8 cellular contexts compared by ENCODE assay signal in the genomic region with DNA sequence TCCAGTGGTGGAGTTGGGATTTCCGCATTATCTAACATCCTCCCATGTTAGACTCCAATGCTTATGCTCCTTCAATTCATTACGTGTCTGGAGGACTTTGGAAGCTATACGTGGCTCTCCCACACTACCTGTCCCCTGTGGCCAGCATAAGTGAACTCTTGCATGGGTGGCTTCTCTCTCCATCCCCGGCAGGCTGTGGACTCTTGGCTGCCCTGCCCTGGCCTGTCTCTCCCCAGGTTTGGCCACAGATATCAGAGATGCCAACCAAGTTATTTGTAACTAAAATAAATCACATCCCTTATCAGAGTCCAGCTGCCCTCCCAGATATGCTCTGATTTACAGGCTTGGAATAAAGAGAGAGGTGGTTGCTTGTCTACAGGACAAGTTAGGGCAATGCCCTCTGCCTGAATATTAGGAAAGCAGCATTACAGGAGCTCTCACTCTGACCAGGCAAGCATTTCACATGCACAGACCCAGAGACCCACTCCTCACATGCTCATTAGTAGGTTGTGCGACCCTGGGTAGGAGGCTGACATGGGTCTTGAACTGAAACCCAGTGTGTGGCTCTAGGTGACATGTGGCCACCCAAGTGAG. TPM values are rescaled to one million over a fixed set of nuclear protein-coding genes. Genes with fewer than 3 reads are reported as not detected.
DNase-seq lines count a peak whose midpoint lies in the region; ATAC-seq and TF ChIP-seq lines count a peak whose summit lies in the region.

No MANE protein-coding gene starts in this region.

- H3K27ac Mint-ChIP-seq in naive thymus-derived CD4-positive, alpha-beta T cell, result peak overlapping the region; percentile 79 to 100 (median 92)

- peak overlapping the region; percentile 87 for H3K27ac ChIP-seq in HL-60 (replicated peaks)
- H3K27ac ChIP-seq in naive thymus-derived CD4-positive, alpha-beta T cell (ENCODE audit: low read depth, low read length), result peak overlapping the region; percentile 88

- peaks cover 0 to 2% (median 0%) of the 10 kb centered on the region in 11 donors for H3K9me3 Mint-ChIP-seq in naive thymus-derived CD4-positive, alpha-beta T cell

- TF ChIP-seq CTCF in AG09319 (IDR thresholded peaks at IDR 0.05; ENCODE audit: low read depth, low read length), result peak; percentile 1; the same call in 1 of the 2 replicates
- TF ChIP-seq CTCF in HL-60 (IDR thresholded peaks at IDR 0.05; ENCODE audit: insufficient read depth, low read length), result no peak
- TF ChIP-seq CTCF in astrocyte of the spinal cord (IDR thresholded peaks at IDR 0.05; ENCODE audit: low read depth, low read length), result no peak

- CTCF ChIA-PET in naive thymus-derived CD4-positive, alpha-beta T cell (lab: Charles Lee), result interaction anchor here (0.7 to 5.7 kb wide), 6 partner anchors 16 to 143 kb away, joined by 3 to 33 read pairs (median 3); no protein-coding TSS in a partner anchor

- DNase-seq in AG09319 (ENCODE audit: extremely low read depth, low read depth) (no peak), HL-60 (ENCODE audit: low read depth in 1 of 2, low spot score in 1 of 2) (no peak), astrocyte of the spinal cord (ENCODE audit: low read depth, low spot score) (no peak), SIG-M5 (lab: John Stamatoyannopoulos, UW) (no peak), AG20443 (ENCODE audit: low spot score) (no peak), CD1c-positive myeloid dendritic cell (ENCODE audit: extremely low spot score) (no peak), GM19240 (ENCODE audit: insufficient read length, low spot score) (no peak)
- DNase-seq in naive thymus-derived CD4-positive, alpha-beta T cell, result no peak

- in situ Hi-C loops in astrocyte of the spinal cord (cut with HindIII; ENCODE audit: low sequenced_read_pairs), result no loop called here

- no peak for ATAC-seq in naive thymus-derived CD4-positive, alpha-beta T cell

- no peaks in the 10 kb centered on the region for H3K9me3 ChIP-seq in naive thymus-derived CD4-positive, alpha-beta T cell (ENCODE audit: control insufficient read depth in 2 of 3, low read length in 3 of 3)

- H3K27me3 ChIP-seq in HL-60 (ENCODE audit: insufficient read depth, poor library complexity, severe bottlenecking), result no peaks in the 10 kb centered on the region
- no peaks in the 10 kb centered on the region for H3K27me3 ChIP-seq in naive thymus-derived CD4-positive, alpha-beta T cell (ENCODE audit: control insufficient read depth in 2 of 2, insufficient read depth in 2 of 2, low read length in 2 of 2)

- H3K36me3 ChIP-seq in naive thymus-derived CD4-positive, alpha-beta T cell (ENCODE audit: control insufficient read depth in 2 of 3, insufficient read depth in 3 of 3, low read length in 3 of 3), result peaks cover 0 to 24% (median 0%) of the 10 kb centered on the region in 3 experiments

- POLR2A ChIA-PET in naive thymus-derived CD4-positive, alpha-beta T cell (lab: Charles Lee), result interaction anchor here (0.6 to 6.8 kb wide), 21 partner anchors 9 to 160 kb away, joined by 3 to 185 read pairs (median 4); no protein-coding TSS in a partner anchor

- no peaks in the 10 kb centered on the region for H3K27me3 Mint-ChIP-seq in naive thymus-derived CD4-positive, alpha-beta T cell

- H3K4me1 ChIP-seq in naive thymus-derived CD4-positive, alpha-beta T cell (ENCODE audit: control insufficient read depth in 2 of 2, insufficient read depth in 2 of 2, low read length in 2 of 2), result peaks cover 61 to 70% of the 10 kb centered on the region in 2 donors

- intact Hi-C loops in naive thymus-derived CD4-positive, alpha-beta T cell (cut with micrococcal nuclease), result loop anchor here (1.0 to 5.0 kb wide), 12 partner anchors 13 to 249 kb away; a partner anchor contains a TSS

- H3K36me3 Mint-ChIP-seq in naive thymus-derived CD4-positive, alpha-beta T cell, result peaks cover 0 to 68% (median 36%) of the 10 kb centered on the region in 5 donors

- H3K4me3 Mint-ChIP-seq in naive thymus-derived CD4-positive, alpha-beta T cell, result peak overlapping the region; percentile 83 to 99 (median 94)

- H3K4me1 Mint-ChIP-seq in naive thymus-derived CD4-positive, alpha-beta T cell, result peaks cover 58 to 80% (median 71%) of the 10 kb centered on the region in 7 donors

- H3K4me3 ChIP-seq in HL-60 (replicated peaks; ENCODE audit: insufficient read depth, low read length), result no peak overlapping the region
- H3K4me3 ChIP-seq in astrocyte of the spinal cord (ENCODE audit: low read depth, low read length), result peak overlapping the region; percentile 98
- peak overlapping the region; percentile 97 for H3K4me3 ChIP-seq in naive thymus-derived CD4-positive, alpha-beta T cell (ENCODE audit: low read length)

RNA-seq across cellular contexts. Expression of a gene that starts 4.6 kb away (rescaled TPM):
- 1,000 to 10,000 TPM in 1 of 5 experiments, 100 to 1,000 TPM in 4; 369 to 1,223 (median 784) TPM for total RNA-seq in naive thymus-derived CD4-positive, alpha-beta T cell
- 100 to 1,000 TPM; 332 to 372 TPM for polyA plus RNA-seq in naive thymus-derived CD4-positive, alpha-beta T cell
